In the genomic region with DNA sequence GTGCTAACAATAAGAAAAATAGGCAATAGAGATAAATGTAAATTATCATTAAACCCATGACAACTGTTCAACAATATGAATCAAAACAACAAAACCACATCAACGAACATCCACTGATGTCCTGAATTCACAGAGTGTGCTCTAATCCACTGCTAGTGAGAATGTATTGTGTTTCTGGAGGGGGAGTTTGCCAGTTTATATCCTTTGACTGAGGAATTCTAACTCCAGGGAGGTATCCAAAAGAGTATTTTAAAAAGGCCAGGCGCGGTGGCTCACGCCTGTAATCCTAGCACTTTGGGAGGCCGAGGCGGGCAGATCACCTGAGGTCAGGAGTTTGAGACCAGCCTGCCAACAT, we compare ENCODE assay signal across 13 cellular contexts. TPM values are rescaled to one million over a fixed set of nuclear protein-coding genes. Genes with fewer than 3 reads are reported as not detected.
DNase-seq lines count a peak whose midpoint lies in the region; ATAC-seq, FAIRE-seq and TF ChIP-seq lines count a peak whose summit lies in the region.
"Had no signal": no experiment of that assay in that cellular context is flagged by ENCODE, and none has a peak within 500 bp of the region (broad histone marks: within the 10 kb centered on the region; RNA-seq: fewer than 3 reads in every experiment).

No MANE protein-coding gene starts in this region.

- no peak overlapping the region for H2AK5ac ChIP-seq in H1 (ENCODE audit: low read depth, low read length)

- no peaks in the 10 kb centered on the region for H3K9me3 ChIP-seq in Caco-2
- no peaks in the 10 kb centered on the region for H3K9me3 ChIP-seq in OCI-LY7 (ENCODE audit: low read length)
- no peaks in the 10 kb centered on the region for H3K9me3 ChIP-seq in H1 (ENCODE audit: insufficient read depth in 2 of 2, low read depth in 1 of 2, low read length in 1 of 2)
- H3K9me3 ChIP-seq in ascending aorta = no peaks in the 10 kb centered on the region
- H3K9me3 ChIP-seq in aorta (ENCODE audit: control insufficient read depth, low read length) = no peaks in the 10 kb centered on the region
- H3K9me3 ChIP-seq: adrenal gland had no signal

- no peaks in the 10 kb centered on the region for H3K36me3 ChIP-seq in Caco-2 (ENCODE audit: control insufficient read depth, insufficient read depth, low read length)
- H3K36me3 ChIP-seq in OCI-LY7 (ENCODE audit: insufficient read depth, low read length) = peaks cover 27% of the 10 kb centered on the region
- H3K36me3 ChIP-seq in H1 (ENCODE audit: control insufficient read depth in 2 of 4, insufficient read depth in 4 of 4, low read length in 3 of 4) = peaks cover 2 to 12% (median 6%) of the 10 kb centered on the region in 4 experiments; a peak in 6 of 8 replicates
- no peaks in the 10 kb centered on the region for H3K36me3 ChIP-seq in ascending aorta
- no peaks in the 10 kb centered on the region for H3K36me3 ChIP-seq in aorta (ENCODE audit: control insufficient read depth in 1 of 2, insufficient read depth in 2 of 2, low read length in 1 of 2)
- H3K36me3 ChIP-seq: adrenal gland had no signal

- H3K56ac ChIP-seq in H1 (replicated peaks; ENCODE audit: insufficient read length, low read depth, low read length) = no peak overlapping the region

- FAIRE-seq in H1 (lab: Jason Lieb, UNC) = no peak

- WGBS in H1 (ENCODE audit: extremely low coverage in 1 of 2, insufficient coverage in 1 of 2, insufficient read length in 1 of 2, insufficient replicate concordance in 2 of 2, low coverage in 1 of 2, low lambda C conversion rate in 2 of 2, missing lambda C conversion rate in 1 of 2), 2 experiments = 88% methylated on average over 6 of the region's 6 CpGs; no CpG with 5 or more reads in 1 of the 2 experiments
- WGBS in aorta, 2 donors = 88 to 94% methylated on average over 6 of the region's 6 CpGs

- no TSS peak for BruUV-seq in Caco-2 (replicated peaks; lab: Mats Ljungman, UMichigan)
- no TSS peak for BruUV-seq in OCI-LY7 (replicated peaks; lab: Mats Ljungman, UMichigan)

- no peak overlapping the region for H3K23ac ChIP-seq in H1 (ENCODE audit: insufficient read length)

- H3K27me3 Mint-ChIP-seq in Caco-2 (ENCODE audit: insufficient read depth, unreplicated experiment) (no peaks in the 10 kb centered on the region), progenitor cell of endocrine pancreas (no peaks in the 10 kb centered on the region)

- peak overlapping the region; percentile 79 for H3K4me3 Mint-ChIP-seq in Caco-2 (ENCODE audit: unreplicated experiment)
- H3K4me3 Mint-ChIP-seq in progenitor cell of endocrine pancreas (ENCODE audit: low read depth) = peak overlapping the region; percentile 75

- H3K4me3 ChIP-seq in Caco-2 (ENCODE audit: low read depth, low read length) (peak overlapping the region; percentile 67), OCI-LY7 (ENCODE audit: low read depth, low read length, poor library complexity, severe bottlenecking) (peak overlapping the region; percentile 99), H1 (ENCODE audit: extremely low read depth in 1 of 4, insufficient read depth in 2 of 4, low read depth in 3 of 4, low read length in 4 of 4) (peak overlapping the region in 2 of 4 experiments; percentile 66 to 82; a peak in 1 of 8 replicates), ascending aorta (no peak overlapping the region), aorta (ENCODE audit: low read length in 2 of 2) (no peak overlapping the region)

- no peak for TF ChIP-seq RAD21 in H1 (IDR thresholded peaks at IDR 0.05 in 1 of 2, conservative IDR thresholded peaks at IDR 0.05 in 1 of 2; ENCODE audit: low read depth in 2 of 2, low read length in 2 of 2)

- no peak for DNase-seq in Caco-2
- DNase-seq in OCI-LY7 (ENCODE audit: low spot score) = no peak
- DNase-seq in H1 (ENCODE audit: low read depth in 1 of 2, low spot score in 2 of 2) = peak in 1 of 2 experiments; percentile 37
- no peak for DNase-seq in progenitor cell of endocrine pancreas (ENCODE audit: low spot score, unreplicated experiment)
- no peak for DNase-seq in ascending aorta (ENCODE audit: low spot score in 2 of 2)
- no peak for DNase-seq in Right ventricle myocardium superior
- no peak for DNase-seq in mucosa of gallbladder (ENCODE audit: low spot score)
- no peak for DNase-seq in aorta
- DNase-seq: adrenal gland; EL; stimulated activated CD4-positive, alpha-beta T cell treated with anti-CD3 and anti-CD28 coated beads, Interleukin-2, amount 100 ng/mL, for 24 hours; T1000 had no signal

- peak overlapping the region; percentile 55; the same call in 1 of the 2 replicates for H2AFZ ChIP-seq in OCI-LY7 (ENCODE audit: low read length)
- H2AFZ ChIP-seq in H1 (ENCODE audit: low read length) = no peak overlapping the region

- peak overlapping the region; percentile 82 for H2BK12ac ChIP-seq in H1 (ENCODE audit: low read depth, low read length)

- H3K9me3 Mint-ChIP-seq in Caco-2 (ENCODE audit: unreplicated experiment) (no peaks in the 10 kb centered on the region), progenitor cell of endocrine pancreas (ENCODE audit: low read depth) (no peaks in the 10 kb centered on the region)

- ATAC-seq in Right ventricle myocardium superior (ENCODE audit: poor library complexity) (no peak), aorta (ENCODE audit: low FRiP score) (no peak)
- ATAC-seq: HCT116 had no signal

- peak overlapping the region; percentile 78 for H3K27ac ChIP-seq in OCI-LY7 (ENCODE audit: low read depth, low read length, poor library complexity, severe bottlenecking)
- no peak overlapping the region for H3K27ac ChIP-seq in H1 (ENCODE audit: low read depth, low read length)
- peak overlapping the region in 1 of 2 donors; percentile 93 for H3K27ac ChIP-seq in ascending aorta
- H3K27ac ChIP-seq in aorta (ENCODE audit: low read depth in 1 of 2, low read length in 2 of 2) = no peak overlapping the region

- H2BK20ac ChIP-seq in H1 (ENCODE audit: low read length) = no peak overlapping the region

- intact Hi-C loops in Caco-2 (cut with micrococcal nuclease; ENCODE audit: unreplicated experiment) (loop anchor here (2.0 kb wide), 2 partner anchors 93 to 335 kb away; partner anchors contain the start of gene SWAP70), OCI-LY7 (cut with micrococcal nuclease; ENCODE audit: unreplicated experiment) (loop anchor here (2.0 to 5.0 kb wide), 3 partner anchors 34 to 111 kb away; partner anchors contain the start of genes SWAP70 and ZNF143), ascending aorta (cut with DNase I) (loop anchor here (2.0 to 10.0 kb wide), 3 partner anchors 111 to 1233 kb away; partner anchors contain the start of genes EIF4G2 and ZNF143), Right ventricle myocardium superior (cut with DNase I) (loop anchor here (5.0 kb wide), 1 partner anchor 41 kb away; no protein-coding TSS in a partner anchor), aorta (cut with DNase I) (loop anchor here in 1 of 2 donors (2.0 to 5.0 kb wide), 3 partner anchors 41 to 111 kb away; partner anchors contain the start of gene ZNF143)

- TF ChIP-seq CTCF in Caco-2 (IDR thresholded peaks at IDR 0.05; ENCODE audit: insufficient read depth in 1 of 2, low read depth in 1 of 2, low read length in 1 of 2, severe bottlenecking in 1 of 2, unreplicated experiment in 1 of 2) = no peak
- TF ChIP-seq CTCF in OCI-LY7 (conservative IDR thresholded peaks at IDR 0.05; ENCODE audit: low read length) = no peak
- TF ChIP-seq CTCF in H1 (IDR thresholded peaks at IDR 0.05; ENCODE audit: control extremely low read depth in 1 of 3, insufficient read depth in 1 of 3, low read depth in 1 of 3, low read length in 3 of 3) = no peak
- no peak for TF ChIP-seq CTCF in progenitor cell of endocrine pancreas (IDR thresholded peaks at IDR 0.05; ENCODE audit: unreplicated experiment)
- TF ChIP-seq CTCF in ascending aorta (IDR thresholded peaks at IDR 0.05) = no peak

- H4K91ac ChIP-seq in H1 (replicated peaks; ENCODE audit: insufficient read length, low read length) = no peak overlapping the region

- no peak for TF ChIP-seq EP300 in H1 (IDR thresholded peaks at IDR 0.05; ENCODE audit: borderline replicate concordance in 1 of 2, low read depth in 2 of 2, low read length in 2 of 2)

- CTCF ChIA-PET in Caco-2 (lab: Charles Lee) = interaction anchor here (1.1 kb wide), 1 partner anchor 36 kb away, joined by 3 read pairs; no protein-coding TSS in a partner anchor
- CTCF ChIA-PET in OCI-LY7 (lab: Charles Lee; ENCODE audit: unreplicated experiment) = interaction anchor here (0.6 to 2.6 kb wide), 2 partner anchors 29 to 118 kb away, joined by 3 to 10 read pairs; no protein-coding TSS in a partner anchor
- CTCF ChIA-PET in H1 (lab: Charles Lee; ENCODE audit: partially characterized antibody) = interaction anchor here (0.9 to 2.0 kb wide), 3 partner anchors 37 to 65 kb away, joined by 3 to 11 read pairs (median 9); no protein-coding TSS in a partner anchor

- H3K4me1 Mint-ChIP-seq in Caco-2 (ENCODE audit: low read depth, unreplicated experiment) (peaks cover 32% of the 10 kb centered on the region), progenitor cell of endocrine pancreas (ENCODE audit: low read depth) (peaks cover 49% of the 10 kb centered on the region)

- peaks cover 6% of the 10 kb centered on the region for H3K23me2 ChIP-seq in H1 (ENCODE audit: low read depth, low read length)

- H3K79me2 ChIP-seq in OCI-LY7 (ENCODE audit: insufficient read depth, low read depth, low read length) (peaks cover 39% of the 10 kb centered on the region), H1 (ENCODE audit: control insufficient read depth in 1 of 2, insufficient read depth in 2 of 2, low read length in 2 of 2) (peaks cover 22 to 31% of the 10 kb centered on the region in 2 experiments)

- peak overlapping the region; percentile 31; the same call in 1 of the 2 replicates for H4K8ac ChIP-seq in H1 (ENCODE audit: extremely low read depth, insufficient read depth, low read length)

- H3K9ac ChIP-seq in H1 (replicated peaks in 1 of 4; ENCODE audit: extremely low read depth in 1 of 4, low read depth in 3 of 4, low read length in 3 of 4) = no peak overlapping the region

- no peak overlapping the region for H3K18ac ChIP-seq in H1 (ENCODE audit: extremely low read depth, low read length)

- H3K27ac Mint-ChIP-seq in Caco-2 (ENCODE audit: unreplicated experiment) (peak overlapping the region; percentile 100), progenitor cell of endocrine pancreas (peak overlapping the region; percentile 94)

- H2BK15ac ChIP-seq in H1 (ENCODE audit: low read length) = no peak overlapping the region

- H2BK5ac ChIP-seq in H1 (ENCODE audit: low read depth, low read length) = 0 out of 2 replicates have a peak overlapping the region, but pooled peaks have one; percentile 86

- H4K20me1 ChIP-seq in OCI-LY7 (ENCODE audit: insufficient read depth, low read length) (peaks cover 21% of the 10 kb centered on the region), H1 (replicated peaks in 1 of 2; ENCODE audit: control insufficient read depth in 1 of 2, insufficient read depth in 2 of 2, low read length in 2 of 2) (peaks cover 10 to 12% of the 10 kb centered on the region in 2 experiments)

- no peaks in the 10 kb centered on the region for H3K79me1 ChIP-seq in H1 (ENCODE audit: low read depth, low read length)

- H3K36me3 Mint-ChIP-seq in Caco-2 (ENCODE audit: insufficient read depth, unreplicated experiment) (peaks cover 56% of the 10 kb centered on the region), progenitor cell of endocrine pancreas (ENCODE audit: insufficient read depth) (peaks cover 15% of the 10 kb centered on the region)

- no peak overlapping the region for H4K5ac ChIP-seq in H1 (ENCODE audit: insufficient read length, low read depth, low read length)

- H3K4ac ChIP-seq in H1 (replicated peaks; ENCODE audit: insufficient read length, low read depth, low read length) = no peak overlapping the region

- no peak for TF ChIP-seq POLR2A in H1 (IDR thresholded peaks at IDR 0.05; ENCODE audit: control extremely low read depth in 1 of 2, low read depth in 2 of 2, low read length in 2 of 2)

- H3K4me2 ChIP-seq in OCI-LY7 (ENCODE audit: low read length) = peak overlapping the region; percentile 88
- H3K4me2 ChIP-seq in H1 (ENCODE audit: insufficient read depth in 1 of 2, low read depth in 2 of 2, low read length in 2 of 2) = peak overlapping the region in 1 of 2 experiments; percentile 88; a peak in 2 of 4 replicates

- H3K4me1 ChIP-seq in Caco-2 = peaks cover 47% of the 10 kb centered on the region
- H3K4me1 ChIP-seq in OCI-LY7 (ENCODE audit: insufficient read depth, low read length, poor library complexity, severe bottlenecking) = peaks cover 46% of the 10 kb centered on the region
- peaks cover 5 to 15% (median 9%) of the 10 kb centered on the region in 4 experiments for H3K4me1 ChIP-seq in H1 (replicated peaks in 1 of 4; ENCODE audit: control insufficient read depth in 3 of 4, insufficient read depth in 4 of 4, low read length in 3 of 4)
- peaks cover 22 to 42% of the 10 kb centered on the region in 2 donors for H3K4me1 ChIP-seq in ascending aorta
- no peaks in the 10 kb centered on the region for H3K4me1 ChIP-seq in aorta (ENCODE audit: control insufficient read depth in 1 of 2, insufficient read depth in 2 of 2, low read length in 2 of 2)

- H2BK120ac ChIP-seq in H1 (replicated peaks; ENCODE audit: low read depth, low read length) = no peak overlapping the region

- POLR2A ChIA-PET in Caco-2 (lab: Charles Lee) (interaction anchor here (0.5 to 2.3 kb wide), 4 partner anchors 9 to 112 kb away, joined by 3 to 42 read pairs (median 6); partner anchors contain the start of gene ZNF143), OCI-LY7 (lab: Charles Lee) (interaction anchor here (0.9 to 15.1 kb wide), 10 partner anchors 12 to 738 kb away, joined by 3 to 509 read pairs (median 4); no protein-coding TSS in a partner anchor), H1 (lab: Charles Lee; ENCODE audit: partially characterized antibody) (interaction anchor here (0.7 to 4.2 kb wide), 6 partner anchors 9 to 112 kb away, joined by 3 to 30 read pairs (median 3); partner anchors contain the start of gene ZNF143)

- no peak overlapping the region for H3K14ac ChIP-seq in H1 (ENCODE audit: insufficient read length)

- H3K27me3 ChIP-seq in Caco-2 (replicated peaks; ENCODE audit: control insufficient read depth, insufficient read depth, low read length) = no peaks in the 10 kb centered on the region
- no peaks in the 10 kb centered on the region for H3K27me3 ChIP-seq in H1 (replicated peaks in 1 of 4; ENCODE audit: control insufficient read depth in 3 of 4, extremely low read depth in 1 of 4, insufficient read depth in 3 of 4, low read length in 3 of 4)
- no peaks in the 10 kb centered on the region for H3K27me3 ChIP-seq in ascending aorta
- no peaks in the 10 kb centered on the region for H3K27me3 ChIP-seq in aorta (ENCODE audit: control insufficient read depth in 1 of 2, insufficient read depth in 2 of 2, low read length in 1 of 2)
- H3K27me3 ChIP-seq: adrenal gland had no signal

- no peaks in the 10 kb centered on the region for H3K9me2 ChIP-seq in OCI-LY7 (ENCODE audit: insufficient read depth, low read length)

RNA-seq across cellular contexts. Expression of gene WEE1, which starts 1.7 kb away (rescaled TPM):
- total RNA-seq in Caco-2 (2022) (108 and 116 TPM in 2 replicates), OCI-LY7 (2022) (216 and 237 TPM in 2 replicates), progenitor cell of endocrine pancreas (154 and 179 TPM in 2 replicates), ascending aorta (20.8 TPM), Right ventricle myocardium superior (32.7 TPM), mucosa of gallbladder (108 TPM), aorta (10 to 100 TPM; 19.5 to 41.3 TPM)
- total RNA-seq in OCI-LY7 (2014; rRNA removed; shearing (Covaris generic)) = 141 and 147 TPM in 2 replicates
- 115 and 120 TPM in 2 replicates for total RNA-seq in H1 (2021; fragmentation: NEBNext Ultra II Directional; extraction: Animal tissue kit (Norgen Biotek cat#: 25700))
- polyA plus RNA-seq in H1 (2011; rRNA removed) (22.6 and 40.8 TPM in 2 replicates), aorta (10 to 100 TPM in 1 of 2 donors, 1 to 10 TPM in 1; 9.3 to 28.9 TPM)
- 49.2 TPM for polyA plus RNA-seq in H1 (2011; cell fraction: cytosol; rRNA removed)
- polyA plus RNA-seq in H1 (2011; cell fraction: nucleus; rRNA removed) = 21.5 TPM
- polyA plus RNA-seq in H1 (2012, experiment 1 of 2) = 55.4 to 89.1 TPM (median 63.7 TPM) in 4 replicates
- polyA plus RNA-seq in H1 (2012, experiment 2 of 2) = 19.5 TPM
- polyA plus RNA-seq in H1 (2013, experiment 1 of 2) = 55.2 TPM
- 53.3 TPM for polyA plus RNA-seq in H1 (2013, experiment 2 of 2)
- 48.9 and 53.0 TPM in 2 replicates for polyA minus RNA-seq in H1 (2011; rRNA and poly(A)+ RNA removed)
- polyA minus RNA-seq in H1 (2011; cell fraction: cytosol; rRNA and poly(A)+ RNA removed) = 37.4 TPM
- 91.8 TPM for polyA minus RNA-seq in H1 (2011; cell fraction: nucleus; rRNA and poly(A)+ RNA removed)

Comparison
In these comparisons a context has a peak if more than half of its experiments do, and no peak if none do; other contexts are left out.
1. H3K4me3 ChIP-seq: peak in Caco-2 (single experiment) and OCI-LY7 (single experiment); none in ascending aorta (0 of 2) and aorta (0 of 2).